In genomic region chr2:4338345-4338744, GRCh38 we compare ENCODE assay signal across 2 cellular contexts.
TF ChIP-seq lines count a peak whose summit lies in the region.

No MANE protein-coding gene starts in this region.

TF ChIP-seq in HepG2, 621 proteins besides CTCF, POLR2A, EP300 and RAD21 (continued from another document):
- no peak for TF ChIP-seq ZBTB26 (CRISPR knock-in tag; IDR thresholded peaks at IDR 0.05; ENCODE audit: borderline replicate concordance)
- TF ChIP-seq HIVEP1 (CRISPR knock-in tag; IDR thresholded peaks at IDR 0.05), result no peak
- TF ChIP-seq ZNF737 (CRISPR knock-in tag; IDR thresholded peaks at IDR 0.05; ENCODE audit: borderline replicate concordance), result no peak
- TF ChIP-seq MAFF (IDR thresholded peaks at IDR 0.05; ENCODE audit: low read depth, low read length), result peak; percentile 65
- peak; percentile 53 to 78; a peak in 3 of 4 replicates for TF ChIP-seq MAFK (conservative IDR thresholded peaks at IDR 0.05 in 1 of 2, IDR thresholded peaks at IDR 0.05 in 1 of 2; ENCODE audit: low read length in 2 of 2)
- TF ChIP-seq TCF12 (IDR thresholded peaks at IDR 0.05), result no peak
- no peak for TF ChIP-seq TCF12 (CRISPR knock-in tag; IDR thresholded peaks at IDR 0.05)

TF ChIP-seq in IMR-90, 13 proteins besides CTCF, POLR2A, EP300 and RAD21:
- TF ChIP-seq ELK1 (IDR thresholded peaks at IDR 0.05; ENCODE audit: borderline replicate concordance, low read depth, low read length) (no peak), NFE2L2 (IDR thresholded peaks at IDR 0.05; ENCODE audit: low read depth, low read length) (no peak), SMC3 (IDR thresholded peaks at IDR 0.05; ENCODE audit: low read depth, low read length) (no peak), FOS (IDR thresholded peaks at IDR 0.05; ENCODE audit: low read depth, low read length) (no peak), MAZ (IDR thresholded peaks at IDR 0.05; ENCODE audit: borderline replicate concordance, low read depth, low read length) (no peak), BHLHE40 (IDR thresholded peaks at IDR 0.05; ENCODE audit: low read depth, low read length) (no peak), MAFK (IDR thresholded peaks at IDR 0.05; ENCODE audit: low read depth, low read length) (peak; percentile 34; the same call in 1 of the 2 replicates), USF2 (IDR thresholded peaks at IDR 0.05; ENCODE audit: low read depth, low read length) (no peak), CEBPB (IDR thresholded peaks at IDR 0.05; ENCODE audit: low read depth, low read length) (no peak)
